ENCODE assay signal across 9 cellular contexts in the genomic region with DNA sequence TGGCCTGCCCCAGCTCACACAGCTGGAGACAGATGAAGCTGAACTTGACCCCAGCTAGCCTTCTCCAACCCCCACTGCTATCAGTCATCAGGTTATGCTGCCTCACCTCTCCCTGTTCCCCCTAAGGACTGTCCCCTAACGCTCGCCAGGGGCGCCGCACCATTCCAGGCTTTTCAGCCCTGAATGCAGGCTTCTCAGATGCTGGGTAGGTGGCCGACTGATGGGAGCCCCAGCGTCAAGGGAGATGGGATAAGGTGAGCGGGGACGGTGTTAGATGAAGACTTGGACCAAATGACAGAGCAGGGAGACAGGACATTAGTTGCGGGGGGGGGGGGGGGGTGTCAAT. TPM values are rescaled to one million over a fixed set of nuclear protein-coding genes. Genes with fewer than 3 reads are reported as not detected.
DNase-seq lines count a peak whose midpoint lies in the region; ATAC-seq and TF ChIP-seq lines count a peak whose summit lies in the region.
"Had no signal": no experiment of that assay in that cellular context is flagged by ENCODE, and none has a peak within 500 bp of the region (broad histone marks: within the 10 kb centered on the region; RNA-seq: fewer than 3 reads in every experiment).

No MANE protein-coding gene starts in this region.

- TF ChIP-seq POLR2A in HCT116 (IDR thresholded peaks at IDR 0.05; ENCODE audit: borderline replicate concordance, extremely low read depth, insufficient read depth, insufficient read length) (no peak), transverse colon (IDR thresholded peaks at IDR 0.05) (no peak)

- H3K36me3 ChIP-seq in HCT116 (ENCODE audit: control insufficient read depth in 1 of 2, insufficient read depth in 2 of 2, low read length in 2 of 2) = no peaks in the 10 kb centered on the region
- H3K36me3 ChIP-seq in naive thymus-derived CD4-positive, alpha-beta T cell (ENCODE audit: control insufficient read depth in 2 of 3, insufficient read depth in 3 of 3, low read length in 3 of 3) = no peaks in the 10 kb centered on the region
- H3K36me3 ChIP-seq in transverse colon = no peaks in the 10 kb centered on the region

- H3K36me3 Mint-ChIP-seq in naive thymus-derived CD4-positive, alpha-beta T cell = no peaks in the 10 kb centered on the region

- peak overlapping the region; percentile 60 to 90 (median 83) for H3K4me3 Mint-ChIP-seq in naive thymus-derived CD4-positive, alpha-beta T cell

- H4K20me1 ChIP-seq in HCT116 (ENCODE audit: insufficient read depth) = no peaks in the 10 kb centered on the region

- H3K27ac ChIP-seq in HCT116 (ENCODE audit: low read depth, low read length) = no peak overlapping the region
- no peak overlapping the region for H3K27ac ChIP-seq in naive thymus-derived CD4-positive, alpha-beta T cell (ENCODE audit: low read depth, low read length)
- H3K27ac ChIP-seq in transverse colon = no peak overlapping the region

- RAD21 ChIA-PET in HCT116 (lab: Charles Lee; ENCODE audit: low non-redundant PET in 1 of 2, low total read pairs in 2 of 2, uncharacterized antibody in 2 of 2, unreplicated experiment in 2 of 2) = interaction anchor here in 1 of 2 experiments (0.8 kb wide), 1 partner anchor 136 kb away, joined by 3 read pairs; no protein-coding TSS in a partner anchor

- no peak overlapping the region for H2AFZ ChIP-seq in HCT116 (ENCODE audit: low read depth, low read length, poor library complexity, severe bottlenecking)

- ATAC-seq in HCT116 = no peak
- ATAC-seq in naive thymus-derived CD4-positive, alpha-beta T cell = no peak
- no peak for ATAC-seq in GM18868 (IDR thresholded peaks at IDR 0.05; ENCODE audit: unreplicated experiment)

- CTCF ChIA-PET in HCT116 (lab: Charles Lee) = interaction anchor here (0.6 to 2.0 kb wide), 9 partner anchors 33 to 251 kb away, joined by 3 to 11 read pairs (median 4); a partner anchor contains a TSS
- CTCF ChIA-PET in naive thymus-derived CD4-positive, alpha-beta T cell (lab: Charles Lee) = interaction anchor here (0.5 to 1.3 kb wide), 4 partner anchors 10 to 835 kb away, joined by 3 to 5 read pairs (median 4); no protein-coding TSS in a partner anchor

- POLR2A ChIA-PET in HCT116 (lab: Charles Lee) = no interaction called here
- POLR2A ChIA-PET in naive thymus-derived CD4-positive, alpha-beta T cell (lab: Charles Lee) = no interaction called here

- no peaks in the 10 kb centered on the region for H3K9me3 Mint-ChIP-seq in naive thymus-derived CD4-positive, alpha-beta T cell

- H3K9ac ChIP-seq in HCT116 (ENCODE audit: low read length) = peak overlapping the region; percentile 38; the same call in 1 of the 2 replicates

- peak overlapping the region in 1 of 9 donors; percentile 72 for H3K27ac Mint-ChIP-seq in naive thymus-derived CD4-positive, alpha-beta T cell

- no peaks in the 10 kb centered on the region for H3K79me2 ChIP-seq in HCT116 (ENCODE audit: insufficient read depth, low read length)

- TF ChIP-seq EP300 in transverse colon (IDR thresholded peaks at IDR 0.05; ENCODE audit: low read depth) = no peak

- no peaks in the 10 kb centered on the region for H3K9me2 ChIP-seq in HCT116 (ENCODE audit: insufficient read depth)

- peaks cover 0 to 14% (median 6%) of the 10 kb centered on the region in 7 donors for H3K4me1 Mint-ChIP-seq in naive thymus-derived CD4-positive, alpha-beta T cell

- H3K27me3 ChIP-seq in HCT116 (ENCODE audit: insufficient read depth, low read length) (no peaks in the 10 kb centered on the region), transverse colon (no peaks in the 10 kb centered on the region)
- no peaks in the 10 kb centered on the region for H3K27me3 ChIP-seq in naive thymus-derived CD4-positive, alpha-beta T cell (ENCODE audit: control insufficient read depth in 2 of 2, insufficient read depth in 2 of 2, low read length in 2 of 2)

- peaks cover 0 to 30% of the 10 kb centered on the region in 2 experiments; a peak in 3 of 4 replicates for H3K4me1 ChIP-seq in HCT116 (ENCODE audit: control insufficient read depth in 1 of 2, insufficient read depth in 2 of 2, low read length in 2 of 2)
- no peaks in the 10 kb centered on the region for H3K4me1 ChIP-seq in naive thymus-derived CD4-positive, alpha-beta T cell (ENCODE audit: control insufficient read depth in 2 of 2, insufficient read depth in 2 of 2, low read length in 2 of 2)
- peaks cover 4 to 24% (median 12%) of the 10 kb centered on the region in 4 donors for H3K4me1 ChIP-seq in transverse colon

- H3K4me2 ChIP-seq in HCT116 (ENCODE audit: low read length) = peak overlapping the region; percentile 63

- peaks cover 0 to 13% (median 9%) of the 10 kb centered on the region in 5 donors for H3K27me3 Mint-ChIP-seq in naive thymus-derived CD4-positive, alpha-beta T cell

- DNase-seq in AG10803 (ENCODE audit: low read depth) (no peak), HCT116 (ENCODE audit: low read depth, low spot score) (no peak), astrocyte of the spinal cord (ENCODE audit: low read depth, low spot score) (no peak), transverse colon (no peak), NCI-H2081 (lab: John Stamatoyannopoulos, UW) (no peak), cerebellar cortex (ENCODE audit: low spot score) (no peak)
- no peak for DNase-seq in naive thymus-derived CD4-positive, alpha-beta T cell

- BruUV-seq in HCT116 (replicated peaks; lab: Mats Ljungman, UMichigan) = no TSS peak

- H3K9me3 ChIP-seq in HCT116 (ENCODE audit: control insufficient read depth in 1 of 2, insufficient read depth in 1 of 2, low read depth in 1 of 2, low read length in 2 of 2) (no peaks in the 10 kb centered on the region), transverse colon (no peaks in the 10 kb centered on the region)
- no peaks in the 10 kb centered on the region for H3K9me3 ChIP-seq in naive thymus-derived CD4-positive, alpha-beta T cell (ENCODE audit: control insufficient read depth in 2 of 3, low read length in 3 of 3)

- peak overlapping the region; percentile 64 for H3K4me3 ChIP-seq in AG10803 (ENCODE audit: low read length)
- no peak overlapping the region; a peak in 1 of 4 replicates for H3K4me3 ChIP-seq in HCT116 (replicated peaks in 1 of 2; ENCODE audit: low read depth in 1 of 2, low read length in 2 of 2)
- peak overlapping the region; percentile 33 for H3K4me3 ChIP-seq in astrocyte of the spinal cord (ENCODE audit: low read depth, low read length)
- H3K4me3 ChIP-seq in naive thymus-derived CD4-positive, alpha-beta T cell (ENCODE audit: low read length) = no peak overlapping the region
- no peak overlapping the region for H3K4me3 ChIP-seq in transverse colon

- TF ChIP-seq CTCF in AG10803 (conservative IDR thresholded peaks at IDR 0.05; ENCODE audit: low read length) = no peak
- no peak for TF ChIP-seq CTCF in HCT116 (IDR thresholded peaks at IDR 0.05 in 2 of 3, conservative IDR thresholded peaks at IDR 0.05 in 1 of 3; ENCODE audit: borderline replicate concordance in 1 of 3, insufficient read depth in 1 of 3, low read depth in 2 of 3, low read length in 2 of 3)
- TF ChIP-seq CTCF in astrocyte of the spinal cord (IDR thresholded peaks at IDR 0.05; ENCODE audit: low read depth, low read length) = no peak
- no peak for TF ChIP-seq CTCF in transverse colon (IDR thresholded peaks at IDR 0.05)

- TF ChIP-seq RAD21 in HCT116 (IDR thresholded peaks at IDR 0.05; ENCODE audit: low read depth) = no peak

- intact Hi-C loops in HCT116 (cut with micrococcal nuclease) (loop anchor here (10.0 kb wide), 1 partner anchor 270 kb away; no protein-coding TSS in a partner anchor), transverse colon (cut with DNase I; ENCODE audit: low total_unique reads) (loop anchor here (10.0 kb wide), 1 partner anchor 460 kb away; a partner anchor contains a TSS)
- intact Hi-C loops in naive thymus-derived CD4-positive, alpha-beta T cell (cut with micrococcal nuclease) = loop anchor here in 1 of 2 donors (2.0 to 10.0 kb wide), 3 partner anchors 22 to 456 kb away; a partner anchor contains a TSS

- in situ Hi-C loops in astrocyte of the spinal cord (cut with HindIII; ENCODE audit: low sequenced_read_pairs) (no loop called here), transverse colon (cut with MboI; ENCODE audit: low pct_ligation_motif_present in 1 of 4, low pct_unique_long_range_greater_than_20kb in 1 of 4, low sequenced_read_pairs in 3 of 4) (no loop called here)

- WGBS in transverse colon (ENCODE audit: low coverage in 1 of 2), 2 donors = 20 to 42% methylated on average over 4 to 9 of the region's 9 CpGs

TF ChIP-seq in HCT116, 20 proteins besides CTCF, POLR2A, EP300 and RAD21:
- TF ChIP-seq, protein P1, sequence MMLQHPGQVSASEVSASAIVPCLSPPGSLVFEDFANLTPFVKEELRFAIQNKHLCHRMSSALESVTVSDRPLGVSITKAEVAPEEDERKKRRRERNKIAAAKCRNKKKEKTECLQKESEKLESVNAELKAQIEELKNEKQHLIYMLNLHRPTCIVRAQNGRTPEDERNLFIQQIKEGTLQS (IDR thresholded peaks at IDR 0.05) = no peak
- no peak for TF ChIP-seq EGR1 (IDR thresholded peaks at IDR 0.05; ENCODE audit: low read depth)

RNA-seq across cellular contexts. Expression of a gene that starts 15.8 kb away (rescaled TPM):
- total RNA-seq in HCT116 (2021; ENCODE audit: unreplicated experiment) (not detected), transverse colon (not detected)
- not detected in 2 replicates for polyA plus RNA-seq in HCT116 (2012)
- not detected for total RNA-seq in naive thymus-derived CD4-positive, alpha-beta T cell
- polyA plus RNA-seq in naive thymus-derived CD4-positive, alpha-beta T cell = not detected
- total RNA-seq: lower leg skin had no signal

Comparison
In these comparisons a context has a peak if more than half of its experiments do, and no peak if none do; other contexts are left out.
1. H3K4me3 ChIP-seq: peak in AG10803 (single experiment) and astrocyte of the spinal cord (single experiment); none in HCT116 (0 of 2), naive thymus-derived CD4-positive, alpha-beta T cell (single experiment) and transverse colon (0 of 4).